Comparison of ENCODE assay signal across 1 cellular context in the genomic region with DNA sequence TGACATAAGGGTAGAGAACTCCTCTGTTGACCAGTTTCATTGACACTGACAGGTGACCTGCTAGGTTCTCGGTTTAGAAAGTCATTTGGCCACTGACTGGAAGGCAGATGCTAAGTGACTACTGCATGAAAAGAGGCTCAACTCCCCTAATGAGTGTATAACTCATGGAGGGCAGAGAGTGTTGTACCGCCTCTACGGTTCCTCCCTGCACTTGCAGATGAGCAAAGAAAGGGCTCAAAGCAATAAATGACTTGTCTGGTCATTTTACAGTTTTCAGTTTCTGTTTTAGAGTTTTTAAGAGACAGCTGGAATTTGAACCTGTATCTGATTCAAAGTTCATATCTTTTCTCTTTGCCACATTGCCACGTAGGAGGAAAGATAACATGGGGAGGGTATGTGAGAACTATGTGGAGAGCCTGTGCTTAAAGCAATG.
TF ChIP-seq lines count a peak whose summit lies in the region.

No MANE protein-coding gene starts in this region.

TF ChIP-seq in HepG2, 621 proteins besides CTCF, POLR2A, EP300 and RAD21 (continued from another document):
- TF ChIP-seq, protein P1, sequence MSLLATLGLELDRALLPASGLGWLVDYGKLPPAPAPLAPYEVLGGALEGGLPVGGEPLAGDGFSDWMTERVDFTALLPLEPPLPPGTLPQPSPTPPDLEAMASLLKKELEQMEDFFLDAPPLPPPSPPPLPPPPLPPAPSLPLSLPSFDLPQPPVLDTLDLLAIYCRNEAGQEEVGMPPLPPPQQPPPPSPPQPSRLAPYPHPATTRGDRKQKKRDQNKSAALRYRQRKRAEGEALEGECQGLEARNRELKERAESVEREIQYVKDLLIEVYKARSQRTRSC (CRISPR knock-in tag; IDR thresholded peaks at IDR 0.05; ENCODE audit: low read depth) = no peak
- TF ChIP-seq SALL2 (CRISPR knock-in tag; IDR thresholded peaks at IDR 0.05) (no peak), ZNF782 (CRISPR knock-in tag; IDR thresholded peaks at IDR 0.05; ENCODE audit: borderline replicate concordance) (no peak)
- TF ChIP-seq, protein P2, sequence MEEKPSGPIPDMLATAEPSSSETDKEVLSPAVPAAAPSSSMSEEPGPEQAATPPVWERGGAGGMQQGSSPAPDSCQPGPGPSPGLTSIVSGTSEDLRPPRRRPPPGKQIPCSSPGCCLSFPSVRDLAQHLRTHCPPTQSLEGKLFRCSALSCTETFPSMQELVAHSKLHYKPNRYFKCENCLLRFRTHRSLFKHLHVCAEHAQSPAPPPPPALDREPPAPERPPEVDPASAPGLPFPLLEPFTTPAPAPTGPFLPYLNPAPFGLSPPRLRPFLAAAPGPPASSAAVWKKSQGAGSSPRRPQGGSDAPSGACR (CRISPR knock-in tag; IDR thresholded peaks at IDR 0.05) = no peak
